20 cellular contexts compared by ENCODE assay signal in genomic region chr12:49921936-49922335, GRCh38. TPM values are rescaled to one million over a fixed set of nuclear protein-coding genes. Genes with fewer than 3 reads are reported as not detected.
DNase-seq lines count a peak whose midpoint lies in the region; ATAC-seq, FAIRE-seq and TF ChIP-seq lines count a peak whose summit lies in the region.
"Had no signal": no experiment of that assay in that cellular context is flagged by ENCODE, and none has a peak within 500 bp of the region (broad histone marks: within the 10 kb centered on the region; RNA-seq: fewer than 3 reads in every experiment).

No MANE protein-coding gene starts in this region.

- no peak for TF ChIP-seq RAD21 in K562 (CRISPR knock-in tag; conservative IDR thresholded peaks at IDR 0.05 in 1 of 2, IDR thresholded peaks at IDR 0.05 in 1 of 2)

- TF ChIP-seq EP300 in K562 (IDR thresholded peaks at IDR 0.05; ENCODE audit: low read length) (no peak), gastroesophageal sphincter (IDR thresholded peaks at IDR 0.05) (no peak)

- H3K27me3 ChIP-seq in left ventricle myocardium inferior (ENCODE audit: low read depth) (peaks cover 15% of the 10 kb centered on the region), K562 (ENCODE audit: control insufficient read depth in 2 of 2, insufficient read depth in 2 of 2, low read length in 2 of 2) (peaks cover 5 to 44% of the 10 kb centered on the region in 2 experiments; a peak in 4 of 5 replicates), gastroesophageal sphincter (peaks cover 16% of the 10 kb centered on the region), upper lobe of right lung (no peaks in the 10 kb centered on the region)

- ATAC-seq in K562 = no peak
- ATAC-seq in gastroesophageal sphincter = peak; percentile 43
- ATAC-seq in upper lobe of right lung = no peak
- ATAC-seq in GM18867 (IDR thresholded peaks at IDR 0.05; ENCODE audit: unreplicated experiment) = no peak
- ATAC-seq: GM12878 had no signal

- in situ Hi-C loops in K562 (cut with MboI) = no loop called here

- H4K20me1 ChIP-seq in K562 (replicated peaks; ENCODE audit: control insufficient read depth, insufficient read depth, low read length) = no peaks in the 10 kb centered on the region

- H3K9me3 ChIP-seq in left ventricle myocardium inferior (replicated peaks) = no peaks in the 10 kb centered on the region
- no peaks in the 10 kb centered on the region for H3K9me3 ChIP-seq in K562 (replicated peaks; ENCODE audit: control insufficient read depth, insufficient read depth, low read depth, low read length)
- no peaks in the 10 kb centered on the region for H3K9me3 ChIP-seq in gastroesophageal sphincter
- no peaks in the 10 kb centered on the region for H3K9me3 ChIP-seq in upper lobe of right lung

- peaks cover 16% of the 10 kb centered on the region for H3K4me1 ChIP-seq in left ventricle myocardium inferior
- no peaks in the 10 kb centered on the region for H3K4me1 ChIP-seq in K562 (replicated peaks in 1 of 2; ENCODE audit: control insufficient read depth in 2 of 2, insufficient read depth in 2 of 2, low read length in 2 of 2)
- peaks cover 0 to 18% (median 0%) of the 10 kb centered on the region in 3 donors for H3K4me1 ChIP-seq in gastroesophageal sphincter
- peaks cover 8% of the 10 kb centered on the region for H3K4me1 ChIP-seq in upper lobe of right lung

- H3K27ac ChIP-seq in left ventricle myocardium inferior (replicated peaks) = peak overlapping the region; percentile 63
- no peak overlapping the region for H3K27ac ChIP-seq in K562 (ENCODE audit: extremely low read depth, low read depth, low read length)
- peak overlapping the region in 2 of 4 donors; percentile 19 to 47 for H3K27ac ChIP-seq in gastroesophageal sphincter
- no peak overlapping the region for H3K27ac ChIP-seq in upper lobe of right lung
- H3K27ac ChIP-seq: C4-2B had no signal

- H3K36me3 ChIP-seq in left ventricle myocardium inferior (no peaks in the 10 kb centered on the region), K562 (ENCODE audit: control insufficient read depth, insufficient read depth, low read length) (no peaks in the 10 kb centered on the region), gastroesophageal sphincter (no peaks in the 10 kb centered on the region), upper lobe of right lung (no peaks in the 10 kb centered on the region)

- no peak for FAIRE-seq in K562 (lab: Jason Lieb, UNC)
- FAIRE-seq: G401.6, GM12878, GM18507, RCC 7860 had no signal

- TF ChIP-seq CTCF in left ventricle myocardium inferior (IDR thresholded peaks at IDR 0.05; ENCODE audit: borderline replicate concordance) (no peak), K562 (IDR thresholded peaks at IDR 0.05 in 2 of 3, conservative IDR thresholded peaks at IDR 0.05 in 1 of 3; ENCODE audit: insufficient read depth in 2 of 3, low read depth in 1 of 3, low read length in 3 of 3) (no peak), gastroesophageal sphincter (IDR thresholded peaks at IDR 0.05) (no peak), upper lobe of right lung (IDR thresholded peaks at IDR 0.05) (no peak)

- intact Hi-C loops in left ventricle myocardium inferior (cut with micrococcal nuclease) = no loop called here
- intact Hi-C loops in cardiac septum (cut with DNase I) = no loop called here
- intact Hi-C loops in K562 (cut with micrococcal nuclease) = no loop called here
- intact Hi-C loops in upper lobe of right lung (cut with DNase I) = no loop called here

- H3K9ac ChIP-seq in K562 (ENCODE audit: insufficient read depth in 1 of 2, low read depth in 2 of 2, low read length in 2 of 2) = no peak overlapping the region

- H3K4me2 ChIP-seq in K562 (ENCODE audit: insufficient read depth, low read length) = no peak overlapping the region

- no peak overlapping the region for H2AFZ ChIP-seq in K562 (ENCODE audit: low read depth, low read length)

- DNase-seq in left ventricle myocardium inferior (no peak), cardiac septum (ENCODE audit: low spot score) (no peak), K562 (ENCODE audit: extremely low read depth in 1 of 4, low spot score in 3 of 4) (no peak), upper lobe of right lung (peak; percentile 54), GM19240 (ENCODE audit: insufficient read length, low spot score) (no peak)
- DNase-seq: DND-41, GOT3, NCI-H187 treated with DMSO at 0.1 percent for 48 hours, NCI-H446, NCI-H69 had no signal

- no peaks in the 10 kb centered on the region for H3K79me2 ChIP-seq in K562 (ENCODE audit: control insufficient read depth, insufficient read depth, low read length)

- POLR2A ChIA-PET in K562 (lab: Yijun Ruan, JAX) = interaction anchor here (0.6 kb wide), 2 partner anchors 15 to 24 kb away, joined by 3 to 4 read pairs; no protein-coding TSS in a partner anchor

- no peaks in the 10 kb centered on the region for H3K9me1 ChIP-seq in K562 (ENCODE audit: control insufficient read depth, insufficient read depth, low read length)

- WGBS in K562 (ENCODE audit: insufficient coverage, low coverage, missing lambda C conversion rate) = 5% methylated on average over 6 of the region's 6 CpGs
- 71 to 88% methylated on average over 2 to 4 of the region's 6 CpGs for WGBS in gastroesophageal sphincter (ENCODE audit: low coverage in 1 of 2), 2 donors

- H3K4me3 ChIP-seq in left ventricle myocardium inferior (no peak overlapping the region), K562 (no peak overlapping the region), gastroesophageal sphincter (no peak overlapping the region), upper lobe of right lung (no peak overlapping the region)
- H3K4me3 ChIP-seq: GM12878 had no signal

- no TSS peak for BruUV-seq in K562 (replicated peaks; lab: Mats Ljungman, UMichigan)

- CTCF ChIA-PET in K562 (lab: Yijun Ruan, JAX; ENCODE audit: low intra/inter-chr PET ratio) = no interaction called here

- TF ChIP-seq POLR2A in K562 (conservative IDR thresholded peaks at IDR 0.05) (no peak), gastroesophageal sphincter (IDR thresholded peaks at IDR 0.05) (no peak)

RNA-seq across cellular contexts. Expression of gene FAIM2, which starts 18.2 kb away (rescaled TPM):
- 7.4 TPM for total RNA-seq in left ventricle myocardium inferior
- 1.7 TPM for total RNA-seq in cardiac septum
- not detected in 2 replicates for total RNA-seq in K562 (2011; cell fraction: chromatin; rRNA removed; ENCODE audit: low replicate concordance)
- total RNA-seq in K562 (2011; cell fraction: nucleolus; rRNA removed) = not detected in 2 replicates
- total RNA-seq in K562 (2011; cell fraction: nucleoplasm; rRNA removed) = 0.15 TPM in 1 of 2 replicates, not detected in the other
- not detected in 2 replicates for total RNA-seq in K562 (2014; rRNA removed)
- not detected in 2 replicates for total RNA-seq in K562 (2014; rRNA removed; fragmentation: Illumina TruSeq; extraction: Trizol)
- total RNA-seq in K562 (2015; rRNA removed; fragmentation: Illumina TruSeq; extraction: Trizol) = not detected in 2 replicates
- not detected in 2 replicates for total RNA-seq in K562 (2021)
- polyA plus RNA-seq in K562 (2011; rRNA removed) = not detected in 2 replicates
- polyA plus RNA-seq in K562 (2011; cell fraction: cytosol; rRNA removed) = 0.07 and 0.76 TPM in 2 replicates
- polyA plus RNA-seq in K562 (2011; cell fraction: nucleus; rRNA removed) = not detected in 2 replicates
- 0.09 and 0.17 TPM in 2 replicates for polyA plus RNA-seq in K562 (2012)
- polyA plus RNA-seq in K562 (2014; fragmentation: Illumina TruSeq; extraction: Trizol) = not detected in 2 replicates
- under 1 TPM in 1 of 2 experiments, not detected in 1; 0.10 TPM for polyA plus RNA-seq in K562 (2014; fragmentation: Nextera tagmentation; extraction: Ambion mirVana)
- 0.01 TPM in 1 of 2 replicates, not detected in the other for polyA plus RNA-seq in K562 (2014; rRNA removed)
- polyA minus RNA-seq in K562 (2011; rRNA and poly(A)+ RNA removed) = not detected in 2 replicates
- not detected in 2 replicates for polyA minus RNA-seq in K562 (2011; cell fraction: cytosol; rRNA and poly(A)+ RNA removed)
- not detected in 2 replicates for polyA minus RNA-seq in K562 (2011; cell fraction: nucleus; rRNA and poly(A)+ RNA removed)
- total RNA-seq in gastroesophageal sphincter = 1 to 10 TPM; 3.4 to 7.4 (median 5.9) TPM
- 1.2 TPM for total RNA-seq in upper lobe of right lung
- total RNA-seq: GM12878 had no signal
- polyA plus RNA-seq: GM12878, IgD-negative memory B cell had no signal

RNA-seq across cellular contexts. Expression of gene AQP2, which starts 28.6 kb away (rescaled TPM):
- not detected for total RNA-seq in left ventricle myocardium inferior
- total RNA-seq in cardiac septum = not detected
- total RNA-seq in K562 (2011; cell fraction: chromatin; rRNA removed; ENCODE audit: low replicate concordance) = not detected in 2 replicates
- not detected in 2 replicates for total RNA-seq in K562 (2011; cell fraction: nucleolus; rRNA removed)
- not detected in 2 replicates for total RNA-seq in K562 (2011; cell fraction: nucleoplasm; rRNA removed)
- total RNA-seq in K562 (2014; rRNA removed) = not detected in 2 replicates
- total RNA-seq in K562 (2014; rRNA removed; fragmentation: Illumina TruSeq; extraction: Trizol) = not detected in 2 replicates
- not detected in 2 replicates for total RNA-seq in K562 (2015; rRNA removed; fragmentation: Illumina TruSeq; extraction: Trizol)
- total RNA-seq in K562 (2021) = not detected in 2 replicates
- not detected in 2 replicates for polyA plus RNA-seq in K562 (2011; rRNA removed)
- not detected in 2 replicates for polyA plus RNA-seq in K562 (2011; cell fraction: cytosol; rRNA removed)
- polyA plus RNA-seq in K562 (2011; cell fraction: nucleus; rRNA removed) = not detected in 2 replicates
- not detected in 2 replicates for polyA plus RNA-seq in K562 (2012)
- not detected in 2 replicates for polyA plus RNA-seq in K562 (2014; fragmentation: Illumina TruSeq; extraction: Trizol)
- not detected for polyA plus RNA-seq in K562 (2014; fragmentation: Nextera tagmentation; extraction: Ambion mirVana)
- not detected in 2 replicates for polyA plus RNA-seq in K562 (2014; rRNA removed)
- not detected in 2 replicates for polyA minus RNA-seq in K562 (2011; rRNA and poly(A)+ RNA removed)
- polyA minus RNA-seq in K562 (2011; cell fraction: cytosol; rRNA and poly(A)+ RNA removed) = not detected in 2 replicates
- polyA minus RNA-seq in K562 (2011; cell fraction: nucleus; rRNA and poly(A)+ RNA removed) = not detected in 2 replicates
- total RNA-seq in gastroesophageal sphincter = under 1 TPM in 1 of 4 donors, not detected in 3; 0.12 TPM
- not detected for total RNA-seq in upper lobe of right lung
- total RNA-seq: GM12878, LHCN-M2, Right ventricle myocardium superior had no signal
- polyA plus RNA-seq: GM12878, IgD-negative memory B cell had no signal

RNA-seq across cellular contexts. Expression of gene AQP5, which starts 39.7 kb away (rescaled TPM):
- total RNA-seq in left ventricle myocardium inferior = 0.41 TPM
- total RNA-seq in cardiac septum = not detected
- not detected in 2 replicates for total RNA-seq in K562 (2011; cell fraction: chromatin; rRNA removed; ENCODE audit: low replicate concordance)
- total RNA-seq in K562 (2011; cell fraction: nucleolus; rRNA removed) = not detected in 2 replicates
- total RNA-seq in K562 (2011; cell fraction: nucleoplasm; rRNA removed) = not detected in 2 replicates
- not detected in 2 replicates for total RNA-seq in K562 (2014; rRNA removed)
- total RNA-seq in K562 (2014; rRNA removed; fragmentation: Illumina TruSeq; extraction: Trizol) = not detected in 2 replicates
- total RNA-seq in K562 (2015; rRNA removed; fragmentation: Illumina TruSeq; extraction: Trizol) = not detected in 2 replicates
- not detected in 2 replicates for total RNA-seq in K562 (2021)
- not detected in 2 replicates for polyA plus RNA-seq in K562 (2011; rRNA removed)
- not detected in 2 replicates for polyA plus RNA-seq in K562 (2011; cell fraction: cytosol; rRNA removed)
- not detected in 2 replicates for polyA plus RNA-seq in K562 (2011; cell fraction: nucleus; rRNA removed)
- not detected in 2 replicates for polyA plus RNA-seq in K562 (2012)
- not detected in 2 replicates for polyA plus RNA-seq in K562 (2014; fragmentation: Illumina TruSeq; extraction: Trizol)
- polyA plus RNA-seq in K562 (2014; fragmentation: Nextera tagmentation; extraction: Ambion mirVana) = not detected
- not detected in 2 replicates for polyA plus RNA-seq in K562 (2014; rRNA removed)
- not detected in 2 replicates for polyA minus RNA-seq in K562 (2011; rRNA and poly(A)+ RNA removed)
- not detected in 2 replicates for polyA minus RNA-seq in K562 (2011; cell fraction: cytosol; rRNA and poly(A)+ RNA removed)
- polyA minus RNA-seq in K562 (2011; cell fraction: nucleus; rRNA and poly(A)+ RNA removed) = not detected in 2 replicates
- 1 to 10 TPM in 1 of 4 donors, not detected in 3; 7.8 TPM for total RNA-seq in gastroesophageal sphincter
- total RNA-seq in upper lobe of right lung = 14.3 TPM
- total RNA-seq: GM12878 had no signal
- polyA plus RNA-seq: GM12878, IgD-negative memory B cell had no signal

RNA-seq across cellular contexts. Expression of gene AQP6, which starts 50.8 kb away (rescaled TPM):
- total RNA-seq in left ventricle myocardium inferior (not detected), cardiac septum (not detected), K562 (2014; rRNA removed) (0.05 TPM in 1 of 2 replicates, not detected in the other), K562 (2014; rRNA removed; fragmentation: Illumina TruSeq; extraction: Trizol) (not detected in 2 replicates), K562 (2015; rRNA removed; fragmentation: Illumina TruSeq; extraction: Trizol) (not detected in 2 replicates), K562 (2021) (not detected in 2 replicates), gastroesophageal sphincter (not detected), upper lobe of right lung (0.35 TPM)
- total RNA-seq in K562 (2011; cell fraction: chromatin; rRNA removed; ENCODE audit: low replicate concordance) = 0.09 and 0.14 TPM in 2 replicates
- not detected in 2 replicates for total RNA-seq in K562 (2011; cell fraction: nucleolus; rRNA removed)
- total RNA-seq in K562 (2011; cell fraction: nucleoplasm; rRNA removed) = not detected in 2 replicates
- polyA plus RNA-seq in K562 (2011; rRNA removed) (not detected in 2 replicates), K562 (2014; fragmentation: Illumina TruSeq; extraction: Trizol) (not detected in 2 replicates), K562 (2014; fragmentation: Nextera tagmentation; extraction: Ambion mirVana) (not detected), K562 (2014; rRNA removed) (0.12 TPM in 1 of 2 replicates, not detected in the other)
- polyA plus RNA-seq in K562 (2011; cell fraction: cytosol; rRNA removed) = 0.01 TPM in 1 of 2 replicates, not detected in the other
- 0.17 TPM in 1 of 2 replicates, not detected in the other for polyA plus RNA-seq in K562 (2011; cell fraction: nucleus; rRNA removed)
- polyA plus RNA-seq in K562 (2012) = 0.04 TPM in 1 of 2 replicates, not detected in the other
- not detected in 2 replicates for polyA minus RNA-seq in K562 (2011; rRNA and poly(A)+ RNA removed)
- polyA minus RNA-seq in K562 (2011; cell fraction: cytosol; rRNA and poly(A)+ RNA removed) = not detected in 2 replicates
- not detected in 2 replicates for polyA minus RNA-seq in K562 (2011; cell fraction: nucleus; rRNA and poly(A)+ RNA removed)
- total RNA-seq: GM12878, LHCN-M2, Right ventricle myocardium superior had no signal
- polyA plus RNA-seq: GM12878, IgD-negative memory B cell had no signal
